Comparison of ENCODE assay signal across 1 cellular context in genomic region chr2:16653799-16654198, GRCh38.
A peak's percentile ranks its signal among the peaks of the same experiment; 100 is the strongest.
TF ChIP-seq lines count a peak whose summit lies in the region.

No MANE protein-coding gene starts in this region.

TF ChIP-seq in GM12878, 131 proteins besides CTCF, POLR2A, EP300 and RAD21 (continued from another document and continues in another):
- TF ChIP-seq, protein P1, sequence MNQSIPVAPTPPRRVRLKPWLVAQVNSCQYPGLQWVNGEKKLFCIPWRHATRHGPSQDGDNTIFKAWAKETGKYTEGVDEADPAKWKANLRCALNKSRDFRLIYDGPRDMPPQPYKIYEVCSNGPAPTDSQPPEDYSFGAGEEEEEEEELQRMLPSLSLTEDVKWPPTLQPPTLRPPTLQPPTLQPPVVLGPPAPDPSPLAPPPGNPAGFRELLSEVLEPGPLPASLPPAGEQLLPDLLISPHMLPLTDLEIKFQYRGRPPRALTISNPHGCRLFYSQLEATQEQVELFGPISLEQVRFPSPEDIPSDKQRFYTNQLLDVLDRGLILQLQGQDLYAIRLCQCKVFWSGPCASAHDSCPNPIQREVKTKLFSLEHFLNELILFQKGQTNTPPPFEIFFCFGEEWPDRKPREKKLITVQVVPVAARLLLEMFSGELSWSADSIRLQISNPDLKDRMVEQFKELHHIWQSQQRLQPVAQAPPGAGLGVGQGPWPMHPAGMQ (IDR thresholded peaks at IDR 0.05; ENCODE audit: borderline replicate concordance), result no peak
- TF ChIP-seq FOS (IDR thresholded peaks at IDR 0.05; ENCODE audit: borderline replicate concordance, extremely low read depth, insufficient read length), result no peak
- no peak for TF ChIP-seq POLR2AphosphoS5 (IDR thresholded peaks at IDR 0.05; ENCODE audit: low read length)
- TF ChIP-seq IRF3 (IDR thresholded peaks at IDR 0.05), result no peak
- TF ChIP-seq SUZ12 (IDR thresholded peaks at IDR 0.05; ENCODE audit: unreplicated experiment), result no peak
- TF ChIP-seq ATF7 (IDR thresholded peaks at IDR 0.05; ENCODE audit: low read depth), result peak; percentile 83
- TF ChIP-seq SRF (IDR thresholded peaks at IDR 0.05; ENCODE audit: low read depth in 2 of 2, low read length in 2 of 2), result no peak
- peak; percentile 60; the same call in 1 of the 2 replicates for TF ChIP-seq PML (IDR thresholded peaks at IDR 0.05; ENCODE audit: low read length)
- TF ChIP-seq, protein P2, sequence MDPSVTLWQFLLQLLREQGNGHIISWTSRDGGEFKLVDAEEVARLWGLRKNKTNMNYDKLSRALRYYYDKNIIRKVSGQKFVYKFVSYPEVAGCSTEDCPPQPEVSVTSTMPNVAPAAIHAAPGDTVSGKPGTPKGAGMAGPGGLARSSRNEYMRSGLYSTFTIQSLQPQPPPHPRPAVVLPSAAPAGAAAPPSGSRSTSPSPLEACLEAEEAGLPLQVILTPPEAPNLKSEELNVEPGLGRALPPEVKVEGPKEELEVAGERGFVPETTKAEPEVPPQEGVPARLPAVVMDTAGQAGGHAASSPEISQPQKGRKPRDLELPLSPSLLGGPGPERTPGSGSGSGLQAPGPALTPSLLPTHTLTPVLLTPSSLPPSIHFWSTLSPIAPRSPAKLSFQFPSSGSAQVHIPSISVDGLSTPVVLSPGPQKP (IDR thresholded peaks at IDR 0.05; ENCODE audit: low read depth, low read length), result no peak
- TF ChIP-seq CHD4 (IDR thresholded peaks at IDR 0.05), result no peak
- TF ChIP-seq, protein P3, sequence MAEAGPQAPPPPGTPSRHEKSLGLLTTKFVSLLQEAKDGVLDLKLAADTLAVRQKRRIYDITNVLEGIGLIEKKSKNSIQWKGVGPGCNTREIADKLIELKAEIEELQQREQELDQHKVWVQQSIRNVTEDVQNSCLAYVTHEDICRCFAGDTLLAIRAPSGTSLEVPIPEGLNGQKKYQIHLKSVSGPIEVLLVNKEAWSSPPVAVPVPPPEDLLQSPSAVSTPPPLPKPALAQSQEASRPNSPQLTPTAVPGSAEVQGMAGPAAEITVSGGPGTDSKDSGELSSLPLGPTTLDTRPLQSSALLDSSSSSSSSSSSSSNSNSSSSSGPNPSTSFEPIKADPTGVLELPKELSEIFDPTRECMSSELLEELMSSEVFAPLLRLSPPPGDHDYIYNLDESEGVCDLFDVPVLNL (IDR thresholded peaks at IDR 0.05; ENCODE audit: low read depth, low read length), result no peak
- TF ChIP-seq SMARCA5 (IDR thresholded peaks at IDR 0.05), result no peak; the same call in 1 of the 2 replicates
- no peak for TF ChIP-seq SREBF1 (IDR thresholded peaks at IDR 0.05; ENCODE audit: low read length)
- TF ChIP-seq, protein P4, sequence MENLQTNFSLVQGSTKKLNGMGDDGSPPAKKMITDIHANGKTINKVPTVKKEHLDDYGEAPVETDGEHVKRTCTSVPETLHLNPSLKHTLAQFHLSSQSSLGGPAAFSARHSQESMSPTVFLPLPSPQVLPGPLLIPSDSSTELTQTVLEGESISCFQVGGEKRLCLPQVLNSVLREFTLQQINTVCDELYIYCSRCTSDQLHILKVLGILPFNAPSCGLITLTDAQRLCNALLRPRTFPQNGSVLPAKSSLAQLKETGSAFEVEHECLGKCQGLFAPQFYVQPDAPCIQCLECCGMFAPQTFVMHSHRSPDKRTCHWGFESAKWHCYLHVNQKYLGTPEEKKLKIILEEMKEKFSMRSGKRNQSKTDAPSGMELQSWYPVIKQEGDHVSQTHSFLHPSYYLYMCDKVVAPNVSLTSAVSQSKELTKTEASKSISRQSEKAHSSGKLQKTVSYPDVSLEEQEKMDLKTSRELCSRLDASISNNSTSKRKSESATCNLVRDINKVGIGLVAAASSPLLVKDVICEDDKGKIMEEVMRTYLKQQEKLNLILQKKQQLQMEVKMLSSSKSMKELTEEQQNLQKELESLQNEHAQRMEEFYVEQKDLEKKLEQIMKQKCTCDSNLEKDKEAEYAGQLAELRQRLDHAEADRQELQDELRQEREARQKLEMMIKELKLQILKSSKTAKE (IDR thresholded peaks at IDR 0.05; ENCODE audit: low read depth, poor library complexity, severe bottlenecking), result no peak
- TF ChIP-seq HCFC1 (IDR thresholded peaks at IDR 0.05; ENCODE audit: low read length), result no peak
- no peak for TF ChIP-seq RCOR1 (conservative IDR thresholded peaks at IDR 0.05; ENCODE audit: low read depth, low read length)
- 0 out of 2 replicates have a peak, but pooled peaks have one; percentile 24 for TF ChIP-seq NFIC (IDR thresholded peaks at IDR 0.05; ENCODE audit: low read depth, low read length)
- TF ChIP-seq STAT1 (conservative IDR thresholded peaks at IDR 0.05), result no peak
- TF ChIP-seq NR2C1 (IDR thresholded peaks at IDR 0.05), result no peak
- TF ChIP-seq STAT3 (IDR thresholded peaks at IDR 0.05; ENCODE audit: low read depth, low read length), result no peak
- TF ChIP-seq SP1 (IDR thresholded peaks at IDR 0.05; ENCODE audit: low read depth, low read length), result no peak
- no peak for TF ChIP-seq NFXL1 (IDR thresholded peaks at IDR 0.05; ENCODE audit: borderline replicate concordance)
- TF ChIP-seq PAX8 (IDR thresholded peaks at IDR 0.05), result no peak
- no peak for TF ChIP-seq BMI1 (IDR thresholded peaks at IDR 0.05; ENCODE audit: borderline replicate concordance)
- no peak for TF ChIP-seq CBX3 (IDR thresholded peaks at IDR 0.05; ENCODE audit: borderline replicate concordance, low read depth)
- no peak for TF ChIP-seq ZSCAN29 (IDR thresholded peaks at IDR 0.05)
- no peak for TF ChIP-seq RB1 (IDR thresholded peaks at IDR 0.05; ENCODE audit: borderline replicate concordance)
- TF ChIP-seq CREB1 (IDR thresholded peaks at IDR 0.05; ENCODE audit: low read depth), result peak; percentile 53; the same call in 1 of the 2 replicates
- TF ChIP-seq, protein P5, sequence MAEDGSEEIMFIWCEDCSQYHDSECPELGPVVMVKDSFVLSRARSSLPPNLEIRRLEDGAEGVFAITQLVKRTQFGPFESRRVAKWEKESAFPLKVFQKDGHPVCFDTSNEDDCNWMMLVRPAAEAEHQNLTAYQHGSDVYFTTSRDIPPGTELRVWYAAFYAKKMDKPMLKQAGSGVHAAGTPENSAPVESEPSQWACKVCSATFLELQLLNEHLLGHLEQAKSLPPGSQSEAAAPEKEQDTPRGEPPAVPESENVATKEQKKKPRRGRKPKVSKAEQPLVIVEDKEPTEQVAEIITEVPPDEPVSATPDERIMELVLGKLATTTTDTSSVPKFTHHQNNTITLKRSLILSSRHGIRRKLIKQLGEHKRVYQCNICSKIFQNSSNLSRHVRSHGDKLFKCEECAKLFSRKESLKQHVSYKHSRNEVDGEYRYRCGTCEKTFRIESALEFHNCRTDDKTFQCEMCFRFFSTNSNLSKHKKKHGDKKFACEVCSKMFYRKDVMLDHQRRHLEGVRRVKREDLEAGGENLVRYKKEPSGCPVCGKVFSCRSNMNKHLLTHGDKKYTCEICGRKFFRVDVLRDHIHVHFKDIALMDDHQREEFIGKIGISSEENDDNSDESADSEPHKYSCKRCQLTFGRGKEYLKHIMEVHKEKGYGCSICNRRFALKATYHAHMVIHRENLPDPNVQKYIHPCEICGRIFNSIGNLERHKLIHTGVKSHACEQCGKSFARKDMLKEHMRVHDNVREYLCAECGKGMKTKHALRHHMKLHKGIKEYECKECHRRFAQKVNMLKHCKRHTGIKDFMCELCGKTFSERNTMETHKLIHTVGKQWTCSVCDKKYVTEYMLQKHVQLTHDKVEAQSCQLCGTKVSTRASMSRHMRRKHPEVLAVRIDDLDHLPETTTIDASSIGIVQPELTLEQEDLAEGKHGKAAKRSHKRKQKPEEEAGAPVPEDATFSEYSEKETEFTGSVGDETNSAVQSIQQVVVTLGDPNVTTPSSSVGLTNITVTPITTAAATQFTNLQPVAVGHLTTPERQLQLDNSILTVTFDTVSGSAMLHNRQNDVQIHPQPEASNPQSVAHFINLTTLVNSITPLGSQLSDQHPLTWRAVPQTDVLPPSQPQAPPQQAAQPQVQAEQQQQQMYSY (CRISPR knock-in tag; IDR thresholded peaks at IDR 0.05), result no peak
- TF ChIP-seq, protein P6, sequence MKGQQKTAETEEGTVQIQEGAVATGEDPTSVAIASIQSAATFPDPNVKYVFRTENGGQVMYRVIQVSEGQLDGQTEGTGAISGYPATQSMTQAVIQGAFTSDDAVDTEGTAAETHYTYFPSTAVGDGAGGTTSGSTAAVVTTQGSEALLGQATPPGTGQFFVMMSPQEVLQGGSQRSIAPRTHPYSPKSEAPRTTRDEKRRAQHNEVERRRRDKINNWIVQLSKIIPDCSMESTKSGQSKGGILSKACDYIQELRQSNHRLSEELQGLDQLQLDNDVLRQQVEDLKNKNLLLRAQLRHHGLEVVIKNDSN (IDR thresholded peaks at IDR 0.05; ENCODE audit: borderline replicate concordance, extremely low read length, insufficient read depth, low read depth, low read length), result no peak
- TF ChIP-seq SMAD5 (IDR thresholded peaks at IDR 0.05; ENCODE audit: low read depth), result 0 out of 2 replicates have a peak, but pooled peaks have one; percentile 52
- TF ChIP-seq ETV6 (conservative IDR thresholded peaks at IDR 0.05 in 1 of 2, IDR thresholded peaks at IDR 0.05 in 1 of 2; ENCODE audit: borderline replicate concordance in 1 of 2, low read depth in 1 of 2), result peak in 1 of 2 experiments; percentile 92; a peak in 2 of 4 replicates
- TF ChIP-seq NR2C2 (IDR thresholded peaks at IDR 0.05; ENCODE audit: borderline replicate concordance, control insufficient read depth, insufficient read length, low read depth), result no peak
- TF ChIP-seq EZH2 (IDR thresholded peaks at IDR 0.05; ENCODE audit: borderline replicate concordance, control insufficient read depth, low read depth, low read length), result no peak
- no peak for TF ChIP-seq SMC3 (IDR thresholded peaks at IDR 0.05; ENCODE audit: borderline replicate concordance, low read length)
- no peak for TF ChIP-seq JUNB (IDR thresholded peaks at IDR 0.05)
- no peak for TF ChIP-seq RELA (IDR thresholded peaks at IDR 0.05; ENCODE audit: borderline replicate concordance, partially characterized antibody)
- TF ChIP-seq IRF4 (IDR thresholded peaks at IDR 0.05; ENCODE audit: low read depth, low read length), result peak; percentile 51; the same call in 1 of the 2 replicates
- TF ChIP-seq IKZF2 (IDR thresholded peaks at IDR 0.05), result peak; percentile 93 to 95
- TF ChIP-seq ZNF207 (IDR thresholded peaks at IDR 0.05; ENCODE audit: borderline replicate concordance), result no peak
- TF ChIP-seq ZNF622 (IDR thresholded peaks at IDR 0.05), result no peak
- TF ChIP-seq CREM (IDR thresholded peaks at IDR 0.05; ENCODE audit: low read depth), result peak; percentile 79
- TF ChIP-seq YY1 (IDR thresholded peaks at IDR 0.05; ENCODE audit: low read depth, low read length), result no peak
- TF ChIP-seq TBL1XR1 (IDR thresholded peaks at IDR 0.05; ENCODE audit: low read depth, low read length), result no peak; the same call in 1 of the 2 replicates
- peak; percentile 61; the same call in 1 of the 2 replicates for TF ChIP-seq ZNF24 (IDR thresholded peaks at IDR 0.05)
- no peak for TF ChIP-seq ZNF384 (IDR thresholded peaks at IDR 0.05; ENCODE audit: borderline replicate concordance, low read depth, low read length)
- no peak; the same call in 1 of the 2 replicates for TF ChIP-seq HDGF (IDR thresholded peaks at IDR 0.05)
- TF ChIP-seq LARP7 (IDR thresholded peaks at IDR 0.05), result no peak
- TF ChIP-seq PKNOX1 (IDR thresholded peaks at IDR 0.05), result no peak; the same call in 1 of the 2 replicates
- TF ChIP-seq, protein P7, sequence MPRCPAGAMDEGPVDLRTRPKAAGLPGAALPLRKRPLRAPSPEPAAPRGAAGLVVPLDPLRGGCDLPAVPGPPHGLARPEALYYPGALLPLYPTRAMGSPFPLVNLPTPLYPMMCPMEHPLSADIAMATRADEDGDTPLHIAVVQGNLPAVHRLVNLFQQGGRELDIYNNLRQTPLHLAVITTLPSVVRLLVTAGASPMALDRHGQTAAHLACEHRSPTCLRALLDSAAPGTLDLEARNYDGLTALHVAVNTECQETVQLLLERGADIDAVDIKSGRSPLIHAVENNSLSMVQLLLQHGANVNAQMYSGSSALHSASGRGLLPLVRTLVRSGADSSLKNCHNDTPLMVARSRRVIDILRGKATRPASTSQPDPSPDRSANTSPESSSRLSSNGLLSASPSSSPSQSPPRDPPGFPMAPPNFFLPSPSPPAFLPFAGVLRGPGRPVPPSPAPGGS (IDR thresholded peaks at IDR 0.05; ENCODE audit: borderline replicate concordance, insufficient read depth, low read depth, low read length, poor library complexity, severe bottlenecking), result peak; percentile 82
- no peak for TF ChIP-seq TCF12 (IDR thresholded peaks at IDR 0.05; ENCODE audit: low read depth, low read length)
- TF ChIP-seq GABPA (IDR thresholded peaks at IDR 0.05; ENCODE audit: low read depth), result 0 out of 2 replicates have a peak, but pooled peaks have one; percentile 14
